ENCODE assay signal across 1 cellular context in genomic region chr2:169799555-169799954, GRCh38.
TF ChIP-seq lines count a peak whose summit lies in the region.

No MANE protein-coding gene starts in this region.

TF ChIP-seq in HepG2, 621 proteins besides CTCF, POLR2A, EP300 and RAD21 (continued from another document):
- TF ChIP-seq RERE (CRISPR knock-in tag; IDR thresholded peaks at IDR 0.05; ENCODE audit: low read depth) (no peak), NR2C2 (CRISPR knock-in tag; IDR thresholded peaks at IDR 0.05; ENCODE audit: borderline replicate concordance) (no peak), HOMEZ (CRISPR knock-in tag; IDR thresholded peaks at IDR 0.05; ENCODE audit: low read depth) (no peak), ZNF232 (CRISPR knock-in tag; IDR thresholded peaks at IDR 0.05; ENCODE audit: borderline replicate concordance) (0 out of 2 replicates have a peak, but pooled peaks have one; percentile 28), HNF4G (IDR thresholded peaks at IDR 0.05; ENCODE audit: borderline replicate concordance, low read depth, low read length) (no peak), HNF4G (CRISPR knock-in tag; IDR thresholded peaks at IDR 0.05; ENCODE audit: borderline replicate concordance, low read depth) (no peak), CEBPZ (IDR thresholded peaks at IDR 0.05; ENCODE audit: low read length) (no peak), ONECUT2 (CRISPR knock-in tag; IDR thresholded peaks at IDR 0.05) (0 out of 2 replicates have a peak, but pooled peaks have one; percentile 39), ZNF598 (CRISPR knock-in tag; IDR thresholded peaks at IDR 0.05; ENCODE audit: borderline replicate concordance) (no peak), EHMT2 (IDR thresholded peaks at IDR 0.05; ENCODE audit: borderline replicate concordance, low read depth, low read length) (no peak), CEBPG (CRISPR knock-in tag; IDR thresholded peaks at IDR 0.05) (no peak), ZNF24 (IDR thresholded peaks at IDR 0.05) (0 out of 2 replicates have a peak, but pooled peaks have one; percentile 6), HMG20A (CRISPR knock-in tag; IDR thresholded peaks at IDR 0.05; ENCODE audit: borderline replicate concordance) (no peak), PRPF4 (IDR thresholded peaks at IDR 0.05; ENCODE audit: low read depth, low read length, poor library complexity, severe bottlenecking) (no peak), HNF4A (CRISPR knock-in tag; IDR thresholded peaks at IDR 0.05) (peak; percentile 25; the same call in 1 of the 2 replicates), SATB2 (CRISPR knock-in tag; IDR thresholded peaks at IDR 0.05) (no peak), ZC3H4 (CRISPR knock-in tag; IDR thresholded peaks at IDR 0.05; ENCODE audit: borderline replicate concordance) (no peak), ZNF414 (CRISPR knock-in tag; IDR thresholded peaks at IDR 0.05) (no peak), E2F1 (CRISPR knock-in tag; IDR thresholded peaks at IDR 0.05) (peak; percentile 51; the same call in 1 of the 2 replicates), ZNF34 (CRISPR knock-in tag; IDR thresholded peaks at IDR 0.05; ENCODE audit: borderline replicate concordance) (no peak), GFI1 (CRISPR knock-in tag; IDR thresholded peaks at IDR 0.05; ENCODE audit: borderline replicate concordance) (0 out of 2 replicates have a peak, but pooled peaks have one; percentile 7), ETV5 (CRISPR knock-in tag; IDR thresholded peaks at IDR 0.05; ENCODE audit: borderline replicate concordance) (no peak), CSRNP1 (CRISPR knock-in tag; IDR thresholded peaks at IDR 0.05) (no peak), ARNT (IDR thresholded peaks at IDR 0.05) (no peak), ZSCAN29 (CRISPR knock-in tag; conservative IDR thresholded peaks at IDR 0.05) (no peak), CREB1 (IDR thresholded peaks at IDR 0.05) (no peak), CREB1 (CRISPR knock-in tag; IDR thresholded peaks at IDR 0.05) (peak; percentile 22; the same call in 1 of the 2 replicates), ZNF557 (CRISPR knock-in tag; IDR thresholded peaks at IDR 0.05) (no peak), HMG20B (CRISPR knock-in tag; conservative IDR thresholded peaks at IDR 0.05) (no peak), IKZF4 (CRISPR knock-in tag; IDR thresholded peaks at IDR 0.05; ENCODE audit: borderline replicate concordance, low read depth, not compliant biosample characterization) (peak; percentile 12), SSRP1 (CRISPR knock-in tag; IDR thresholded peaks at IDR 0.05) (no peak), ZNF709 (CRISPR knock-in tag; IDR thresholded peaks at IDR 0.05) (no peak), ZFX (CRISPR knock-in tag; IDR thresholded peaks at IDR 0.05; ENCODE audit: low read depth) (no peak), ZNF10 (CRISPR knock-in tag; IDR thresholded peaks at IDR 0.05; ENCODE audit: borderline replicate concordance, low read depth) (no peak), MEIS1 (CRISPR knock-in tag; IDR thresholded peaks at IDR 0.05; ENCODE audit: borderline replicate concordance) (no peak), LBX2 (CRISPR knock-in tag; IDR thresholded peaks at IDR 0.05; ENCODE audit: borderline replicate concordance) (no peak), HOXA7 (CRISPR knock-in tag; IDR thresholded peaks at IDR 0.05) (no peak), ZNF841 (CRISPR knock-in tag; IDR thresholded peaks at IDR 0.05; ENCODE audit: borderline replicate concordance) (no peak), ZNF737 (CRISPR knock-in tag; IDR thresholded peaks at IDR 0.05; ENCODE audit: borderline replicate concordance) (no peak), ZNF274 (CRISPR knock-in tag; IDR thresholded peaks at IDR 0.05) (no peak), KDM6A (CRISPR knock-in tag; IDR thresholded peaks at IDR 0.05; ENCODE audit: low read depth) (no peak), ZNF672 (CRISPR knock-in tag; IDR thresholded peaks at IDR 0.05) (no peak), EED (CRISPR knock-in tag; IDR thresholded peaks at IDR 0.05) (no peak), PTBP1 (IDR thresholded peaks at IDR 0.05; ENCODE audit: low read depth, low read length, poor library complexity, severe bottlenecking) (no peak)
